In genomic region chr20:63071541-63072181, GRCh38 we compare ENCODE assay signal across 8 cellular contexts.
DNase-seq lines count a peak whose midpoint lies in the region; ATAC-seq and TF ChIP-seq lines count a peak whose summit lies in the region.

No MANE protein-coding gene starts in this region.

- POLR2A ChIA-PET in OCI-LY7 (lab: Charles Lee) = no interaction called here

- intact Hi-C loops in heart left ventricle (cut with DNase I) (no loop called here), Right ventricle myocardium inferior (cut with DNase I) (no loop called here), OCI-LY7 (cut with micrococcal nuclease; ENCODE audit: unreplicated experiment) (no loop called here)

- H3K27me3 ChIP-seq in heart left ventricle = peaks cover 21 to 57% (median 35%) of the 10 kb centered on the region in 9 donors
- peaks cover 87% of the 10 kb centered on the region for H3K27me3 ChIP-seq in suprapubic skin

- no peaks in the 10 kb centered on the region for H3K9me2 ChIP-seq in OCI-LY7 (ENCODE audit: insufficient read depth, low read length)

- no peak overlapping the region for H3K4me3 ChIP-seq in heart left ventricle
- no peak overlapping the region for H3K4me3 ChIP-seq in suprapubic skin
- H3K4me3 ChIP-seq in OCI-LY7 (ENCODE audit: low read depth, low read length, poor library complexity, severe bottlenecking) = no peak overlapping the region

- CTCF ChIA-PET in OCI-LY7 (lab: Charles Lee; ENCODE audit: unreplicated experiment) = no interaction called here

- peak in 1 of 4 donors; percentile 8 for ATAC-seq in heart left ventricle
- ATAC-seq in Right ventricle myocardium inferior = no peak
- no peak for ATAC-seq in HG03196 (IDR thresholded peaks at IDR 0.05; ENCODE audit: unreplicated experiment)

- BruUV-seq in OCI-LY7 (replicated peaks; lab: Mats Ljungman, UMichigan) = no TSS peak

- H3K36me3 ChIP-seq in heart left ventricle = no peaks in the 10 kb centered on the region
- H3K36me3 ChIP-seq in suprapubic skin = no peaks in the 10 kb centered on the region
- no peaks in the 10 kb centered on the region for H3K36me3 ChIP-seq in OCI-LY7 (ENCODE audit: insufficient read depth, low read length)

- no peak overlapping the region for H3K27ac ChIP-seq in heart left ventricle
- no peak overlapping the region for H3K27ac ChIP-seq in suprapubic skin
- H3K27ac ChIP-seq in OCI-LY7 (ENCODE audit: low read depth, low read length, poor library complexity, severe bottlenecking) = no peak overlapping the region

- H3K4me1 ChIP-seq in heart left ventricle (peaks cover 0 to 19% (median 4%) of the 10 kb centered on the region in 12 donors), suprapubic skin (no peaks in the 10 kb centered on the region), OCI-LY7 (ENCODE audit: insufficient read depth, low read length, poor library complexity, severe bottlenecking) (no peaks in the 10 kb centered on the region)

- no peak overlapping the region for H3K4me2 ChIP-seq in OCI-LY7 (ENCODE audit: low read length)

- no peak for TF ChIP-seq EP300 in suprapubic skin (IDR thresholded peaks at IDR 0.05)

- peaks cover 0 to 12% (median 1%) of the 10 kb centered on the region in 12 donors for H3K9me3 ChIP-seq in heart left ventricle
- no peaks in the 10 kb centered on the region for H3K9me3 ChIP-seq in suprapubic skin
- H3K9me3 ChIP-seq in OCI-LY7 (ENCODE audit: low read length) = 0 out of 2 replicates have a peak, but pooled peaks cover 4% of the 10 kb centered on the region

- DNase-seq in heart left ventricle (peak in 3 of 5 donors; percentile 12 to 39 (median 25)), Right ventricle myocardium inferior (ENCODE audit: missing footprints) (no peak), SW 1271 (lab: John Stamatoyannopoulos, UW) (peak; percentile 79 to 84), glomerular visceral epithelial cell (ENCODE audit: extremely low spot score) (peak; percentile 21), suprapubic skin (ENCODE audit: low spot score in 2 of 2) (peak; percentile 37 to 70), OCI-LY7 (ENCODE audit: low spot score) (no peak), COLO668 (lab: John Stamatoyannopoulos, UW; ENCODE audit: unreplicated experiment) (no peak)

- no peaks in the 10 kb centered on the region for H4K20me1 ChIP-seq in OCI-LY7 (ENCODE audit: insufficient read depth, low read length)

- no peak overlapping the region for H2AFZ ChIP-seq in OCI-LY7 (ENCODE audit: low read length)

- 9 to 20% (median 13%) methylated on average over 19 to 40 of the region's 40 CpGs for WGBS in heart left ventricle, 4 donors
- WGBS in suprapubic skin = 26% methylated on average over 11 of the region's 40 CpGs

- H3K79me2 ChIP-seq in OCI-LY7 (ENCODE audit: insufficient read depth, low read depth, low read length) = no peaks in the 10 kb centered on the region

- no peak for TF ChIP-seq POLR2A in heart left ventricle (IDR thresholded peaks at IDR 0.05)
- TF ChIP-seq POLR2A in suprapubic skin (IDR thresholded peaks at IDR 0.05) = no peak

- TF ChIP-seq CTCF in heart left ventricle (IDR thresholded peaks at IDR 0.05) = no peak
- TF ChIP-seq CTCF in suprapubic skin (IDR thresholded peaks at IDR 0.05) = no peak
- no peak for TF ChIP-seq CTCF in OCI-LY7 (conservative IDR thresholded peaks at IDR 0.05; ENCODE audit: low read length)

Comparison
In these comparisons a context has a peak if more than half of its experiments do, and no peak if none do; other contexts are left out.
1. DNase-seq: peak in heart left ventricle (3 of 5), SW 1271 (2 of 2), glomerular visceral epithelial cell (single experiment) and suprapubic skin (2 of 2); none in Right ventricle myocardium inferior (single experiment), OCI-LY7 (single experiment) and COLO668 (single experiment).